Comparison of ENCODE assay signal across 1 cellular context in the genomic region with DNA sequence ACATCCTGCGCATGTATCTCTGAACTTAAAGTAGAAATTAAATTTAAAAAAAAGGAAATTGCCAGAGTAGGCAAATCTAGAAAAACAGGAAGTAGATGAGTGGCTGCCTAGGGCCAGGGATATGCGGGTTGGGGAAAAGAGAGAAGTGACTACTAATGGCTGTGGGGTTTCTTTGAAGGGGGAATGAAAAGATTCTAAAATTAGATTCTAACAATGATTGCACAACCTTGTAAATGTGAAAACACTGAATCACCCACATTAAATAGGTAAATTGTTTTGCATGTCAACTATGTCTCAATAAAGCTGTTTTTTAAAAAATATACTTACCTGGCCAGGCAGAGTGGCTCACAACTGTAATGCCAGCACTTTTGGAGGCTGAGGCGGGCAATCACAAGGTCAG.
TF ChIP-seq lines count a peak whose summit lies in the region.

No MANE protein-coding gene starts in this region.

TF ChIP-seq in GM12878, 131 proteins besides CTCF, POLR2A, EP300 and RAD21:
- TF ChIP-seq, protein P1, sequence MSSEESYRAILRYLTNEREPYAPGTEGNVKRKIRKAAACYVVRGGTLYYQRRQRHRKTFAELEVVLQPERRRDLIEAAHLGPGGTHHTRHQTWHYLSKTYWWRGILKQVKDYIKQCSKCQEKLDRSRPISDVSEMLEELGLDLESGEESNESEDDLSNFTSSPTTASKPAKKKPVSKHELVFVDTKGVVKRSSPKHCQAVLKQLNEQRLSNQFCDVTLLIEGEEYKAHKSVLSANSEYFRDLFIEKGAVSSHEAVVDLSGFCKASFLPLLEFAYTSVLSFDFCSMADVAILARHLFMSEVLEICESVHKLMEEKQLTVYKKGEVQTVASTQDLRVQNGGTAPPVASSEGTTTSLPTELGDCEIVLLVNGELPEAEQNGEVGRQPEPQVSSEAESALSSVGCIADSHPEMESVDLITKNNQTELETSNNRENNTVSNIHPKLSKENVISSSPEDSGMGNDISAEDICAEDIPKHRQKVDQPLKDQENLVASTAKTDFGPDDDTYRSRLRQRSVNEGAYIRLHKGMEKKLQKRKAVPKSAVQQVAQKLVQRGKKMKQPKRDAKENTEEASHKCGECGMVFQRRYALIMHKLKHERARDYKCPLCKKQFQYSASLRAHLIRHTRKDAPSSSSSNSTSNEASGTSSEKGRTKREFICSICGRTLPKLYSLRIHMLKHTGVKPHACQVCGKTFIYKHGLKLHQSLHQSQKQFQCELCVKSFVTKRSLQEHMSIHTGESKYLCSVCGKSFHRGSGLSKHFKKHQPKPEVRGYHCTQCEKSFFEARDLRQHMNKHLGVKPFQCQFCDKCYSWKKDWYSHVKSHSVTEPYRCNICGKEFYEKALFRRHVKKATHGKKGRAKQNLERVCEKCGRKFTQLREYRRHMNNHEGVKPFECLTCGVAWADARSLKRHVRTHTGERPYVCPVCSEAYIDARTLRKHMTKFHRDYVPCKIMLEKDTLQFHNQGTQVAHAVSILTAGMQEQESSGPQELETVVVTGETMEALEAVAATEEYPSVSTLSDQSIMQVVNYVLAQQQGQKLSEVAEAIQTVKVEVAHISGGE (CRISPR knock-in tag; IDR thresholded peaks at IDR 0.05): no peak
- TF ChIP-seq PML (IDR thresholded peaks at IDR 0.05; ENCODE audit: low read length) (no peak), HCFC1 (IDR thresholded peaks at IDR 0.05; ENCODE audit: low read length) (no peak), SPI1 (IDR thresholded peaks at IDR 0.05; ENCODE audit: borderline replicate concordance, insufficient read depth, low read depth, low read length) (peak; percentile 45; the same call in 1 of the 2 replicates), MYC (IDR thresholded peaks at IDR 0.05; ENCODE audit: insufficient read depth, insufficient read length, insufficient replicate concordance, low read length, severe bottlenecking) (no peak), CBX3 (IDR thresholded peaks at IDR 0.05; ENCODE audit: borderline replicate concordance, low read depth) (no peak), TAF1 (IDR thresholded peaks at IDR 0.05; ENCODE audit: borderline replicate concordance, low read depth, low read length) (no peak), CEBPB (IDR thresholded peaks at IDR 0.05; ENCODE audit: borderline replicate concordance in 1 of 2, low read depth in 2 of 2, low read length in 2 of 2) (no peak), SMAD5 (IDR thresholded peaks at IDR 0.05; ENCODE audit: low read depth) (no peak), FOS (IDR thresholded peaks at IDR 0.05; ENCODE audit: borderline replicate concordance, extremely low read depth, insufficient read length) (no peak)
- TF ChIP-seq, protein P2, sequence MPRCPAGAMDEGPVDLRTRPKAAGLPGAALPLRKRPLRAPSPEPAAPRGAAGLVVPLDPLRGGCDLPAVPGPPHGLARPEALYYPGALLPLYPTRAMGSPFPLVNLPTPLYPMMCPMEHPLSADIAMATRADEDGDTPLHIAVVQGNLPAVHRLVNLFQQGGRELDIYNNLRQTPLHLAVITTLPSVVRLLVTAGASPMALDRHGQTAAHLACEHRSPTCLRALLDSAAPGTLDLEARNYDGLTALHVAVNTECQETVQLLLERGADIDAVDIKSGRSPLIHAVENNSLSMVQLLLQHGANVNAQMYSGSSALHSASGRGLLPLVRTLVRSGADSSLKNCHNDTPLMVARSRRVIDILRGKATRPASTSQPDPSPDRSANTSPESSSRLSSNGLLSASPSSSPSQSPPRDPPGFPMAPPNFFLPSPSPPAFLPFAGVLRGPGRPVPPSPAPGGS (IDR thresholded peaks at IDR 0.05; ENCODE audit: borderline replicate concordance, insufficient read depth, low read depth, low read length, poor library complexity, severe bottlenecking): no peak
- TF ChIP-seq, protein P3, sequence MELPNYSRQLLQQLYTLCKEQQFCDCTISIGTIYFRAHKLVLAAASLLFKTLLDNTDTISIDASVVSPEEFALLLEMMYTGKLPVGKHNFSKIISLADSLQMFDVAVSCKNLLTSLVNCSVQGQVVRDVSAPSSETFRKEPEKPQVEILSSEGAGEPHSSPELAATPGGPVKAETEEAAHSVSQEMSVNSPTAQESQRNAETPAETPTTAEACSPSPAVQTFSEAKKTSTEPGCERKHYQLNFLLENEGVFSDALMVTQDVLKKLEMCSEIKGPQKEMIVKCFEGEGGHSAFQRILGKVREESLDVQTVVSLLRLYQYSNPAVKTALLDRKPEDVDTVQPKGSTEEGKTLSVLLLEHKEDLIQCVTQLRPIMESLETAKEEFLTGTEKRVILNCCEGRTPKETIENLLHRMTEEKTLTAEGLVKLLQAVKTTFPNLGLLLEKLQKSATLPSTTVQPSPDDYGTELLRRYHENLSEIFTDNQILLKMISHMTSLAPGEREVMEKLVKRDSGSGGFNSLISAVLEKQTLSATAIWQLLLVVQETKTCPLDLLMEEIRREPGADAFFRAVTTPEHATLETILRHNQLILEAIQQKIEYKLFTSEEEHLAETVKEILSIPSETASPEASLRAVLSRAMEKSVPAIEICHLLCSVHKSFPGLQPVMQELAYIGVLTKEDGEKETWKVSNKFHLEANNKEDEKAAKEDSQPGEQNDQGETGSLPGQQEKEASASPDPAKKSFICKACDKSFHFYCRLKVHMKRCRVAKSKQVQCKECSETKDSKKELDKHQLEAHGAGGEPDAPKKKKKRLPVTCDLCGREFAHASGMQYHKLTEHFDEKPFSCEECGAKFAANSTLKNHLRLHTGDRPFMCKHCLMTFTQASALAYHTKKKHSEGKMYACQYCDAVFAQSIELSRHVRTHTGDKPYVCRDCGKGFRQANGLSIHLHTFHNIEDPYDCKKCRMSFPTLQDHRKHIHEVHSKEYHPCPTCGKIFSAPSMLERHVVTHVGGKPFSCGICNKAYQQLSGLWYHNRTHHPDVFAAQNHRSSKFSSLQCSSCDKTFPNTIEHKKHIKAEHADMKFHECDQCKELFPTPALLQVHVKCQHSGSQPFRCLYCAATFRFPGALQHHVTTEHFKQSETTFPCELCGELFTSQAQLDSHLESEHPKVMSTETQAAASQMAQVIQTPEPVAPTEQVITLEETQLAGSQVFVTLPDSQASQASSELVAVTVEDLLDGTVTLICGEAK (IDR thresholded peaks at IDR 0.05; ENCODE audit: borderline replicate concordance): peak; percentile 57; the same call in 1 of the 2 replicates
- TF ChIP-seq, protein P4, sequence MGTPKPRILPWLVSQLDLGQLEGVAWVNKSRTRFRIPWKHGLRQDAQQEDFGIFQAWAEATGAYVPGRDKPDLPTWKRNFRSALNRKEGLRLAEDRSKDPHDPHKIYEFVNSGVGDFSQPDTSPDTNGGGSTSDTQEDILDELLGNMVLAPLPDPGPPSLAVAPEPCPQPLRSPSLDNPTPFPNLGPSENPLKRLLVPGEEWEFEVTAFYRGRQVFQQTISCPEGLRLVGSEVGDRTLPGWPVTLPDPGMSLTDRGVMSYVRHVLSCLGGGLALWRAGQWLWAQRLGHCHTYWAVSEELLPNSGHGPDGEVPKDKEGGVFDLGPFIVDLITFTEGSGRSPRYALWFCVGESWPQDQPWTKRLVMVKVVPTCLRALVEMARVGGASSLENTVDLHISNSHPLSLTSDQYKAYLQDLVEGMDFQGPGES (IDR thresholded peaks at IDR 0.05): no peak
